In the genomic region with DNA sequence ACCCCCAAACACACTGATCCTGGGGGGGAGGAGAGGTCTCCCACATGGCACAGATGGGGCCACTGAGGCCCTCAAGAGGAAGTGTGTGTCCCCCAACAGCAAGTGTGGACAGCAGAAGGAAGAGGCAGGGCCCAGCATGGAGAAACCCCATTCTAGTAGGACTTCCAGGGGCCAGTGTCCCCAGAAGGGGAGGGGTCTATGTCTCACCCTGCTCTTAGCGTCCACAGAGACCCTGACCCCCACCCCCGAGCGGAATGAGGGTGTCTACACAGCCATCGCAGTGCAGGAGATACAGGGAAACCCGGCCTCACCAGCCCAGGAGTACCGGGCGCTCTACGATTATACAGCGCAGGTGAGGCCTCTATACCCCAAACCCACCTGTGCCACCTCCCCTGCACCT, we compare ENCODE assay signal across 1 cellular context.
TF ChIP-seq lines count a peak whose summit lies in the region.

No MANE protein-coding gene starts in this region.

TF ChIP-seq in IMR-90, 13 proteins besides CTCF, POLR2A, EP300 and RAD21:
- TF ChIP-seq MAZ (IDR thresholded peaks at IDR 0.05; ENCODE audit: borderline replicate concordance, low read depth, low read length) (no peak), MXI1 (IDR thresholded peaks at IDR 0.05; ENCODE audit: borderline replicate concordance, low read depth, low read length) (no peak), BHLHE40 (IDR thresholded peaks at IDR 0.05; ENCODE audit: low read depth, low read length) (no peak), NFE2L2 (IDR thresholded peaks at IDR 0.05; ENCODE audit: low read depth, low read length) (no peak), USF2 (IDR thresholded peaks at IDR 0.05; ENCODE audit: low read depth, low read length) (no peak), RCOR1 (IDR thresholded peaks at IDR 0.05; ENCODE audit: insufficient replicate concordance, low read length) (no peak), CEBPB (IDR thresholded peaks at IDR 0.05; ENCODE audit: low read depth, low read length) (no peak), SMC3 (IDR thresholded peaks at IDR 0.05; ENCODE audit: low read depth, low read length) (no peak), MAFK (IDR thresholded peaks at IDR 0.05; ENCODE audit: low read depth, low read length) (no peak), CHD1 (IDR thresholded peaks at IDR 0.05; ENCODE audit: low read depth, low read length) (no peak), RFX5 (IDR thresholded peaks at IDR 0.05; ENCODE audit: low read depth, low read length) (no peak), FOS (IDR thresholded peaks at IDR 0.05; ENCODE audit: low read depth, low read length) (no peak)
- TF ChIP-seq, protein P1, sequence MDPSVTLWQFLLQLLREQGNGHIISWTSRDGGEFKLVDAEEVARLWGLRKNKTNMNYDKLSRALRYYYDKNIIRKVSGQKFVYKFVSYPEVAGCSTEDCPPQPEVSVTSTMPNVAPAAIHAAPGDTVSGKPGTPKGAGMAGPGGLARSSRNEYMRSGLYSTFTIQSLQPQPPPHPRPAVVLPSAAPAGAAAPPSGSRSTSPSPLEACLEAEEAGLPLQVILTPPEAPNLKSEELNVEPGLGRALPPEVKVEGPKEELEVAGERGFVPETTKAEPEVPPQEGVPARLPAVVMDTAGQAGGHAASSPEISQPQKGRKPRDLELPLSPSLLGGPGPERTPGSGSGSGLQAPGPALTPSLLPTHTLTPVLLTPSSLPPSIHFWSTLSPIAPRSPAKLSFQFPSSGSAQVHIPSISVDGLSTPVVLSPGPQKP (IDR thresholded peaks at IDR 0.05; ENCODE audit: borderline replicate concordance, low read depth, low read length), result no peak
